ENCODE assay signal across 23 cellular contexts in genomic region chr6:946546-946945, GRCh38.
DNase-seq lines count a peak whose midpoint lies in the region; ATAC-seq and TF ChIP-seq lines count a peak whose summit lies in the region.
"Had no signal": no experiment of that assay in that cellular context is flagged by ENCODE, and none has a peak within 500 bp of the region (broad histone marks: within the 10 kb centered on the region; RNA-seq: fewer than 3 reads in every experiment).

No MANE protein-coding gene starts in this region.

- ATAC-seq in GM21367 (IDR thresholded peaks at IDR 0.05; ENCODE audit: unreplicated experiment), result no peak
- ATAC-seq: activated CD8-positive, alpha-beta T cell treated with anti-CD3 and anti-CD28 coated beads, Interleukin-2, amount 10 ng/mL, durations not matched to agents 7 days and 5 days; GM23338; left cardiac atrium; natural killer cell treated with Interleukin-12 subunit alpha and Interleukin-12 subunit beta and Interleukin-15 and Interleukin-18, amount 100 ng/mL, for 72 hours had no signal

- TF ChIP-seq CTCF in foreskin fibroblast (IDR thresholded peaks at IDR 0.05; ENCODE audit: low read depth, low read length) (no peak), esophagus squamous epithelium (IDR thresholded peaks at IDR 0.05) (no peak)

- H3K36me3 ChIP-seq in esophagus squamous epithelium, result no peaks in the 10 kb centered on the region
- H3K36me3 ChIP-seq: cardiac muscle cell, sigmoid colon had no signal

- no peak overlapping the region for H3K27ac ChIP-seq in esophagus squamous epithelium
- H3K27ac ChIP-seq: cardiac muscle cell, epithelial cell of prostate, HL-60, sigmoid colon had no signal

- H3K9me3 ChIP-seq in esophagus squamous epithelium, result peaks cover 0 to 7% (median 0%) of the 10 kb centered on the region in 3 donors

- peak; percentile 84 for DNase-seq in EH (ENCODE audit: low read depth)
- DNase-seq in amniotic stem cell (lab: John Stamatoyannopoulos, UW), result peak; percentile 50
- DNase-seq in foreskin fibroblast, result peak; percentile 37 to 74
- DNase-seq in stromal cell of bone marrow (ENCODE audit: low read depth), result peak; percentile 6
- DNase-seq in SIG-M5 (lab: John Stamatoyannopoulos, UW), result no peak
- no peak for DNase-seq in esophagus squamous epithelium (lab: John Stamatoyannopoulos, UW)
- DNase-seq: activated CD8-positive, alpha-beta T cell treated with anti-CD3 and anti-CD28 coated beads, Interleukin-2, amount 10 ng/mL, durations not matched to agents 7 days and 5 days; activated naive CD4-positive, alpha-beta T cell; amygdala; left cardiac atrium; mesendoderm; NCI-H2081; NCI-H345; OCI-M1; Right ventricle myocardium superior; sigmoid colon; SW 1271 had no signal

- WGBS in esophagus squamous epithelium, 2 donors, result 46 to 55% methylated on average over 3 of the region's 3 CpGs

- no peak overlapping the region for H3K4me3 ChIP-seq in foreskin fibroblast (ENCODE audit: low read depth in 1 of 2, low read length in 2 of 2)
- H3K4me3 ChIP-seq in esophagus squamous epithelium, result no peak overlapping the region
- H3K4me3 ChIP-seq: cardiac muscle cell, GM23338, sigmoid colon had no signal

- intact Hi-C loops in esophagus squamous epithelium (cut with DNase I), result no loop called here

- no peak for TF ChIP-seq POLR2A in esophagus squamous epithelium (IDR thresholded peaks at IDR 0.05)

- H3K4me1 ChIP-seq in esophagus squamous epithelium, result peaks cover 0 to 7% (median 0%) of the 10 kb centered on the region in 3 donors
- H3K4me1 ChIP-seq: sigmoid colon had no signal

- H3K27me3 ChIP-seq in esophagus squamous epithelium, result peaks cover 0 to 11% (median 0%) of the 10 kb centered on the region in 4 donors
- H3K27me3 ChIP-seq: cardiac muscle cell, sigmoid colon had no signal

Comparison
In these comparisons a context has a peak if more than half of its experiments do, and no peak if none do; other contexts are left out.
1. DNase-seq: peak in EH (single experiment), amniotic stem cell (single experiment), foreskin fibroblast (2 of 2) and stromal cell of bone marrow (single experiment); none in SIG-M5 (single experiment) and esophagus squamous epithelium (single experiment).